Comparison of ENCODE assay signal across 9 cellular contexts in genomic region chr10:79929409-79929904, GRCh38. TPM values are rescaled to one million over a fixed set of nuclear protein-coding genes. Genes with fewer than 3 reads are reported as not detected.
DNase-seq lines count a peak whose midpoint lies in the region; ATAC-seq and TF ChIP-seq lines count a peak whose summit lies in the region.
"Had no signal": no experiment of that assay in that cellular context is flagged by ENCODE, and none has a peak within 500 bp of the region (broad histone marks: within the 10 kb centered on the region; RNA-seq: fewer than 3 reads in every experiment).

No MANE protein-coding gene starts in this region.

- H3K27ac Mint-ChIP-seq in CD8-positive, alpha-beta memory T cell = no peak overlapping the region
- no peak overlapping the region for H3K27ac Mint-ChIP-seq in activated T-helper 17 cell treated with anti-CD3 and anti-CD28 coated beads, Interleukin-2, amount 50 U/mL, for 72 hours

- no peak overlapping the region for H2BK15ac ChIP-seq in neuronal stem cell (ENCODE audit: low read length)

- no peaks in the 10 kb centered on the region for H3K36me3 Mint-ChIP-seq in CD8-positive, alpha-beta memory T cell
- H3K36me3 Mint-ChIP-seq in activated T-helper 17 cell treated with anti-CD3 and anti-CD28 coated beads, Interleukin-2, amount 50 U/mL, for 72 hours (ENCODE audit: low read depth) = no peaks in the 10 kb centered on the region

- H2BK5ac ChIP-seq in neuronal stem cell (ENCODE audit: low read length) = no peak overlapping the region

- H2BK120ac ChIP-seq in neuronal stem cell (ENCODE audit: low read depth, low read length) = no peak overlapping the region

- no peaks in the 10 kb centered on the region for H3K9me3 ChIP-seq in CD8-positive, alpha-beta memory T cell (ENCODE audit: low read length)
- no peaks in the 10 kb centered on the region for H3K9me3 ChIP-seq in Panc1 (ENCODE audit: control insufficient read depth, insufficient read depth, low read depth, low read length)
- H3K9me3 ChIP-seq in neuronal stem cell (replicated peaks in 1 of 2; ENCODE audit: control insufficient read depth in 2 of 2, insufficient read depth in 1 of 2, low read depth in 1 of 2, low read length in 2 of 2) = peaks cover 3 to 10% of the 10 kb centered on the region in 2 donors

- no peaks in the 10 kb centered on the region for H3K4me1 ChIP-seq in CD8-positive, alpha-beta memory T cell (ENCODE audit: insufficient read depth, low read length)
- H3K4me1 ChIP-seq in Panc1 (ENCODE audit: control insufficient read depth, insufficient read depth, low read length) (no peaks in the 10 kb centered on the region), neuronal stem cell (ENCODE audit: control insufficient read depth in 2 of 2, insufficient read depth in 1 of 2, low read depth in 1 of 2, low read length in 2 of 2) (no peaks in the 10 kb centered on the region)

- POLR2A ChIA-PET in CD8-positive, alpha-beta memory T cell (lab: Charles Lee) = no interaction called here
- POLR2A ChIA-PET in Panc1 (lab: Charles Lee) = no interaction called here

- H3K14ac ChIP-seq in neuronal stem cell (ENCODE audit: low read length) = no peak overlapping the region

- H2AK5ac ChIP-seq in neuronal stem cell (ENCODE audit: low read depth, low read length) = no peak overlapping the region

- H3K27me3 ChIP-seq in CD8-positive, alpha-beta memory T cell (ENCODE audit: insufficient read depth, low read length, poor library complexity, severe bottlenecking) = peaks cover 4% of the 10 kb centered on the region
- H3K27me3 ChIP-seq in Panc1 (ENCODE audit: control insufficient read depth, insufficient read depth, low read length) (peaks cover 24% of the 10 kb centered on the region), neuronal stem cell (ENCODE audit: control insufficient read depth in 3 of 3, insufficient read depth in 3 of 3, low read depth in 1 of 3, low read length in 3 of 3) (peaks cover 0 to 1% (median 0%) of the 10 kb centered on the region in 3 experiments)

- H3K4me3 ChIP-seq in CD8-positive, alpha-beta memory T cell (ENCODE audit: low read length) = no peak overlapping the region
- H3K4me3 ChIP-seq in Panc1 (ENCODE audit: low read depth in 2 of 2, low read length in 2 of 2) (no peak overlapping the region), foreskin fibroblast (ENCODE audit: low read depth in 1 of 2, low read length in 2 of 2) (no peak overlapping the region), neuronal stem cell (ENCODE audit: low read length in 2 of 2) (no peak overlapping the region)

- H3K18ac ChIP-seq in neuronal stem cell (ENCODE audit: low read length) = no peak overlapping the region

- H3K4me3 Mint-ChIP-seq in CD8-positive, alpha-beta memory T cell = no peak overlapping the region
- H3K4me3 Mint-ChIP-seq in activated T-helper 17 cell treated with anti-CD3 and anti-CD28 coated beads, Interleukin-2, amount 50 U/mL, for 72 hours = no peak overlapping the region

- H3K27ac ChIP-seq in CD8-positive, alpha-beta memory T cell (ENCODE audit: low read depth, low read length) = no peak overlapping the region
- H3K27ac ChIP-seq in Panc1 (ENCODE audit: low read length) (no peak overlapping the region), neuronal stem cell (replicated peaks; ENCODE audit: low read length) (no peak overlapping the region), substantia nigra (ENCODE audit: low read depth, low read length, poor library complexity, severe bottlenecking) (no peak overlapping the region)

- no peaks in the 10 kb centered on the region for H3K9me3 Mint-ChIP-seq in CD8-positive, alpha-beta memory T cell
- H3K9me3 Mint-ChIP-seq in activated T-helper 17 cell treated with anti-CD3 and anti-CD28 coated beads, Interleukin-2, amount 50 U/mL, for 72 hours = no peaks in the 10 kb centered on the region

- in situ Hi-C loops in Panc1 (cut with HindIII; ENCODE audit: low pct_unique_long_range_greater_than_20kb, low sequenced_read_pairs) = no loop called here

- CTCF ChIA-PET in CD8-positive, alpha-beta memory T cell (lab: Charles Lee) = interaction anchor here (1.6 kb wide), 1 partner anchor 369 kb away, joined by 3 read pairs; the partner anchor contains the start of gene SFTPA2
- CTCF ChIA-PET in Panc1 (lab: Charles Lee) = no interaction called here

- WGBS in neuronal stem cell (ENCODE audit: extremely low coverage in 2 of 2, insufficient read length in 2 of 2, insufficient replicate concordance in 1 of 2), 2 donors = no CpG with 5 or more reads among the region's 14 CpGs

- ATAC-seq in GM19324 (IDR thresholded peaks at IDR 0.05; ENCODE audit: low FRiP score, unreplicated experiment) = peak; percentile 80
- peak; percentile 74 for ATAC-seq in HG03469 (IDR thresholded peaks at IDR 0.05; ENCODE audit: unreplicated experiment)
- peak; percentile 96 for ATAC-seq in Panc1
- ATAC-seq in activated T-helper 17 cell treated with anti-CD3 and anti-CD28 coated beads, Interleukin-2, amount 50 U/mL, for 72 hours (replicated peaks) = peak; percentile 94

- TF ChIP-seq CTCF in Panc1 (IDR thresholded peaks at IDR 0.05) (peak; percentile 95), foreskin fibroblast (IDR thresholded peaks at IDR 0.05; ENCODE audit: low read depth, low read length) (peak; percentile 91)

- H2AFZ ChIP-seq in neuronal stem cell (ENCODE audit: low read length) = no peak overlapping the region

- no peak overlapping the region for H4K8ac ChIP-seq in neuronal stem cell (ENCODE audit: low read depth, low read length)

- BruUV-seq in Panc1 (replicated peaks; lab: Mats Ljungman, UMichigan) = no TSS peak

- peak; percentile 39 to 75 (median 62) for DNase-seq in CD8-positive, alpha-beta memory T cell
- DNase-seq in Panc1 (ENCODE audit: low read depth, low spot score) = peak; percentile 43
- peak; percentile 46 to 80 for DNase-seq in foreskin fibroblast
- peak; percentile 65 for DNase-seq in neuronal stem cell (ENCODE audit: low spot score)
- DNase-seq in substantia nigra (lab: John Stamatoyannopoulos, UW) = peak in 43 of 49 donors; percentile 15 to 86 (median 69)

- H3K9ac ChIP-seq in neuronal stem cell (ENCODE audit: low read depth, low read length, poor library complexity) = no peak overlapping the region

- intact Hi-C loops in Panc1 (cut with micrococcal nuclease; ENCODE audit: unreplicated experiment) = loop anchor here (10.0 kb wide), 1 partner anchor 105 kb away; the partner anchor contains the start of gene NUTM2E

- no peak overlapping the region for H4K91ac ChIP-seq in neuronal stem cell (ENCODE audit: low read depth, low read length, poor library complexity)

- no peaks in the 10 kb centered on the region for H3K79me1 ChIP-seq in neuronal stem cell (ENCODE audit: low read depth, low read length)

- H3K4ac ChIP-seq in neuronal stem cell (ENCODE audit: low read length) = no peak overlapping the region

- H3K23ac ChIP-seq in neuronal stem cell (ENCODE audit: low read depth, low read length, poor library complexity) = no peak overlapping the region

- H3K36me3 ChIP-seq in CD8-positive, alpha-beta memory T cell (ENCODE audit: insufficient read depth, low read length) = no peaks in the 10 kb centered on the region
- H3K36me3 ChIP-seq in Panc1 (ENCODE audit: control insufficient read depth, insufficient read depth, low read length) = no peaks in the 10 kb centered on the region
- H3K36me3 ChIP-seq in neuronal stem cell (replicated peaks in 1 of 2; ENCODE audit: control insufficient read depth in 2 of 2, insufficient read depth in 2 of 2, low read length in 2 of 2) = no peaks in the 10 kb centered on the region

- H2BK12ac ChIP-seq in neuronal stem cell (ENCODE audit: low read length) = no peak overlapping the region

- peaks cover 0 to 11% (median 8%) of the 10 kb centered on the region in 3 donors for H3K4me1 Mint-ChIP-seq in CD8-positive, alpha-beta memory T cell
- H3K4me1 Mint-ChIP-seq in activated T-helper 17 cell treated with anti-CD3 and anti-CD28 coated beads, Interleukin-2, amount 50 U/mL, for 72 hours = no peaks in the 10 kb centered on the region

- peaks cover 7 to 34% of the 10 kb centered on the region in 2 donors for H3K27me3 Mint-ChIP-seq in CD8-positive, alpha-beta memory T cell
- H3K27me3 Mint-ChIP-seq in activated T-helper 17 cell treated with anti-CD3 and anti-CD28 coated beads, Interleukin-2, amount 50 U/mL, for 72 hours = peaks cover 31% of the 10 kb centered on the region

- no peak overlapping the region for H3K4me2 ChIP-seq in neuronal stem cell (ENCODE audit: insufficient read depth, low read length, poor library complexity, severe bottlenecking)

RNA-seq across cellular contexts. Expression of gene SFTPD, which starts 19.4 kb away (rescaled TPM):
- total RNA-seq in CD8-positive, alpha-beta memory T cell = not detected
- not detected for polyA plus RNA-seq in CD8-positive, alpha-beta memory T cell
- 0.36 TPM for total RNA-seq in Panc1 (2021; ENCODE audit: unreplicated experiment)
- 0.17 TPM for polyA plus RNA-seq in Panc1 (2012; ENCODE audit: insufficient read length)
- total RNA-seq in activated T-helper 17 cell treated with anti-CD3 and anti-CD28 coated beads, Interleukin-2, amount 50 U/mL, for 72 hours = not detected
- 0.08 TPM for polyA plus RNA-seq in neuronal stem cell (2013, experiment 1 of 2)
- polyA plus RNA-seq in neuronal stem cell (2013, experiment 2 of 2) = 0.08 TPM
- total RNA-seq: activated CD8-positive, alpha-beta memory T cell treated with anti-CD3 and anti-CD28 coated beads for 36 hours had no signal
